ENCODE assay signal across 21 cellular contexts in genomic region chr20:47682916-47683315, GRCh38.
DNase-seq lines count a peak whose midpoint lies in the region; ATAC-seq, FAIRE-seq and TF ChIP-seq lines count a peak whose summit lies in the region.
"Had no signal": no experiment of that assay in that cellular context is flagged by ENCODE, and none has a peak within 500 bp of the region (broad histone marks: within the 10 kb centered on the region; RNA-seq: fewer than 3 reads in every experiment).

No MANE protein-coding gene starts in this region.

- FAIRE-seq in kidney (lab: Jason Lieb, UNC) = no peak
- FAIRE-seq: H1 had no signal

- H3K27ac ChIP-seq in left ventricle myocardium inferior (replicated peaks) = peak overlapping the region; percentile 76
- no peak overlapping the region for H3K27ac ChIP-seq in right atrium auricular region
- H3K27ac ChIP-seq in kidney (ENCODE audit: low read depth in 2 of 2, low read length in 2 of 2) = no peak overlapping the region
- peak overlapping the region in 5 of 8 donors; percentile 9 to 62 (median 58) for H3K27ac ChIP-seq in spleen
- no peak overlapping the region for H3K27ac ChIP-seq in Peyer's patch

- H3K9ac ChIP-seq in kidney (ENCODE audit: low read length in 2 of 2) = no peak overlapping the region

- H3K4me3 ChIP-seq in left ventricle myocardium inferior (no peak overlapping the region), right atrium auricular region (no peak overlapping the region), kidney (ENCODE audit: low read length in 2 of 2) (no peak overlapping the region), spleen (no peak overlapping the region), Peyer's patch (no peak overlapping the region)

- DNase-seq in left ventricle myocardium inferior = no peak
- no peak for DNase-seq in right atrium auricular region (ENCODE audit: low spot score)
- DNase-seq in kidney = peak; percentile 55
- no peak for DNase-seq in spleen
- DNase-seq in NCI-H1694 treated with DMSO at 0.1 percent for 48 hours (lab: John Stamatoyannopoulos, UW) = no peak
- no peak for DNase-seq in Peyer's patch
- DNase-seq: CD4-positive, alpha-beta T cell; COR-L47; DMS79; KG1; NCI-H1092 treated with DMSO at 0.1 percent for 48 hours; NCI-H1436 treated with DMSO at 0.1 percent for 48 hours; NCI-H2029; NCI-H226; NCI-H524; NCI-H774; NK-92 treated with Interleukin-12 subunit alpha and Interleukin-12 subunit beta, amount 100 ng/mL, for 24 hours had no signal

- WGBS in spleen, 5 donors = 86 to 94% (median 90%) methylated on average over 18 to 19 of the region's 19 CpGs

- intact Hi-C loops in left ventricle myocardium inferior (cut with micrococcal nuclease) = no loop called here
- intact Hi-C loops in kidney (cut with DNase I) = no loop called here
- intact Hi-C loops in spleen (cut with DNase I; ENCODE audit: low total_unique reads) = no loop called here

- H3K9me3 ChIP-seq in left ventricle myocardium inferior (replicated peaks) (no peaks in the 10 kb centered on the region), right atrium auricular region (no peaks in the 10 kb centered on the region), kidney (ENCODE audit: control insufficient read depth in 1 of 2, low read length in 2 of 2) (no peaks in the 10 kb centered on the region), spleen (no peaks in the 10 kb centered on the region), Peyer's patch (no peaks in the 10 kb centered on the region)
- H3K9me3 ChIP-seq: BE2C had no signal

- peaks cover 39% of the 10 kb centered on the region for H3K4me1 ChIP-seq in left ventricle myocardium inferior
- H3K4me1 ChIP-seq in right atrium auricular region = peaks cover 0 to 18% of the 10 kb centered on the region in 2 donors
- peaks cover 0 to 8% of the 10 kb centered on the region in 2 donors for H3K4me1 ChIP-seq in kidney (ENCODE audit: control insufficient read depth in 1 of 2, insufficient read depth in 1 of 2, low read depth in 1 of 2, low read length in 2 of 2)
- H3K4me1 ChIP-seq in spleen = peaks cover 0 to 20% (median 11%) of the 10 kb centered on the region in 6 donors
- peaks cover 0 to 13% (median 0%) of the 10 kb centered on the region in 4 donors for H3K4me1 ChIP-seq in Peyer's patch
- H3K4me1 ChIP-seq: BE2C had no signal

- no peak for ATAC-seq in GM18498 (IDR thresholded peaks at IDR 0.05; ENCODE audit: unreplicated experiment)
- ATAC-seq: HCT116 had no signal

- TF ChIP-seq CTCF in left ventricle myocardium inferior (IDR thresholded peaks at IDR 0.05; ENCODE audit: borderline replicate concordance) (no peak), right atrium auricular region (IDR thresholded peaks at IDR 0.05) (no peak), kidney (IDR thresholded peaks at IDR 0.05; ENCODE audit: borderline replicate concordance, extremely low read depth, insufficient read depth) (no peak), spleen (IDR thresholded peaks at IDR 0.05 in 8 of 11, conservative IDR thresholded peaks at IDR 0.05 in 3 of 11) (no peak), Peyer's patch (IDR thresholded peaks at IDR 0.05) (no peak)

- H3K36me3 ChIP-seq in left ventricle myocardium inferior (peaks cover 7% of the 10 kb centered on the region), right atrium auricular region (no peaks in the 10 kb centered on the region), kidney (ENCODE audit: control insufficient read depth in 1 of 2, insufficient read depth in 2 of 2, low read length in 2 of 2) (no peaks in the 10 kb centered on the region), spleen (no peaks in the 10 kb centered on the region), Peyer's patch (no peaks in the 10 kb centered on the region)

- H3K27me3 ChIP-seq in left ventricle myocardium inferior (ENCODE audit: low read depth) (no peaks in the 10 kb centered on the region), right atrium auricular region (no peaks in the 10 kb centered on the region), spleen (replicated peaks in 1 of 7) (peaks cover 0 to under 1% (median 0%) of the 10 kb centered on the region in 7 donors), Peyer's patch (no peaks in the 10 kb centered on the region)
- H3K27me3 ChIP-seq: BE2C had no signal

- TF ChIP-seq POLR2A in spleen (IDR thresholded peaks at IDR 0.05) = no peak
- no peak for TF ChIP-seq POLR2A in Peyer's patch (IDR thresholded peaks at IDR 0.05)

Comparison
In these comparisons a context has a peak if more than half of its experiments do, and no peak if none do; other contexts are left out.
1. H3K27ac ChIP-seq: peak in left ventricle myocardium inferior (single experiment) and spleen (5 of 8); none in right atrium auricular region (0 of 2), kidney (0 of 2) and Peyer's patch (0 of 4).